ENCODE assay signal across 15 cellular contexts in genomic region chr15:62985768-62986167, GRCh38. TPM values are rescaled to one million over a fixed set of nuclear protein-coding genes. Genes with fewer than 3 reads are reported as not detected.
A peak's percentile ranks its signal among the peaks of the same experiment; 100 is the strongest.
DNase-seq lines count a peak whose midpoint lies in the region; TF ChIP-seq lines count a peak whose summit lies in the region.
"Had no signal": no experiment of that assay in that cellular context is flagged by ENCODE, and none has a peak within 500 bp of the region (broad histone marks: within the 10 kb centered on the region; RNA-seq: fewer than 3 reads in every experiment).

No MANE protein-coding gene starts in this region.

- in situ Hi-C loops in GM13977 (cut with MboI; ENCODE audit: low pct_unique_long_range_greater_than_20kb, low sequenced_read_pairs, unreplicated experiment): no loop called here

- TF ChIP-seq POLR2A in uterus (IDR thresholded peaks at IDR 0.05) (no peak), sigmoid colon (IDR thresholded peaks at IDR 0.05) (no peak)

- H3K9me3 ChIP-seq in uterus (no peaks in the 10 kb centered on the region), sigmoid colon (no peaks in the 10 kb centered on the region)
- H3K9me3 ChIP-seq: mucosa of descending colon, prostate gland had no signal

- H3K27ac ChIP-seq in uterus (peak overlapping the region in 1 of 2 donors; percentile 3), sigmoid colon (peak overlapping the region in 1 of 4 donors; percentile 7)
- H3K27ac ChIP-seq: 22Rv1, prostate gland had no signal

- H3K4me1 ChIP-seq in uterus (no peaks in the 10 kb centered on the region), sigmoid colon (peaks cover 0 to 21% (median 7%) of the 10 kb centered on the region in 4 donors)
- H3K4me1 ChIP-seq: prostate gland had no signal

- TF ChIP-seq CTCF in uterus (IDR thresholded peaks at IDR 0.05) (no peak), GM13977 (IDR thresholded peaks at IDR 0.05; ENCODE audit: extremely low read depth, insufficient read depth, missing control alignments) (no peak), sigmoid colon (IDR thresholded peaks at IDR 0.05) (no peak)

- TF ChIP-seq EP300 in sigmoid colon (IDR thresholded peaks at IDR 0.05): no peak

- H3K27me3 ChIP-seq in uterus (no peaks in the 10 kb centered on the region), sigmoid colon (no peaks in the 10 kb centered on the region)

- WGBS in sigmoid colon, 2 donors: 78 to 89% methylated on average over 6 of the region's 6 CpGs

- intact Hi-C loops in uterus (cut with DNase I; ENCODE audit: low total_unique reads): no loop called here
- intact Hi-C loops in sigmoid colon (cut with DNase I): no loop called here

- H3K4me3 ChIP-seq in uterus (no peak overlapping the region), sigmoid colon (no peak overlapping the region)
- H3K4me3 ChIP-seq: mucosa of descending colon, prostate gland had no signal

- DNase-seq in DMS 273 (lab: John Stamatoyannopoulos, UW; ENCODE audit: unreplicated experiment) (peak; percentile 21), DMS 273 treated with DMSO at 0.1 percent for 48 hours (lab: John Stamatoyannopoulos, UW) (no peak), amniotic epithelial cell (ENCODE audit: low read depth) (peak; percentile 91), islet precursor cell (peak; percentile 97), uterus (peak; percentile 47 to 55), hepatic stellate cell (ENCODE audit: low spot score) (no peak), GM13977 (ENCODE audit: low spot score) (no peak), sigmoid colon (no peak)
- DNase-seq: activated CD4-positive, CD25-positive, alpha-beta regulatory T cell; activated naive CD4-positive, alpha-beta T cell treated with anti-CD3 and anti-CD28 coated beads, Interleukin-2, amount 50 U/mL, for 16 hours; KBM-7; mucosa of descending colon; NCI-H1417 treated with DMSO at 0.1 percent for 48 hours had no signal

- no peaks in the 10 kb centered on the region for H3K36me3 ChIP-seq in uterus
- no peaks in the 10 kb centered on the region for H3K36me3 ChIP-seq in sigmoid colon
- H3K36me3 ChIP-seq: prostate gland had no signal

RNA-seq across cellular contexts. Expression of gene TPM1, which starts 56.8 kb away (rescaled TPM):
- total RNA-seq in uterus (1,000 to 10,000 TPM in 2 of 4 donors, 100 to 1,000 TPM in 2; 622 to 1,998 (median 1,003) TPM), sigmoid colon (1,000 to 10,000 TPM; 2,634 to 4,179 (median 3,850) TPM)
- polyA plus RNA-seq in sigmoid colon: 100 to 1,000 TPM; 438 to 950 (median 563) TPM

Comparison
In these comparisons a context has a peak if more than half of its experiments do, and no peak if none do; other contexts are left out.
1. DNase-seq: peak in DMS 273 (single experiment), amniotic epithelial cell (single experiment), islet precursor cell (single experiment) and uterus (2 of 2); none in DMS 273 treated with DMSO at 0.1 percent for 48 hours (single experiment), hepatic stellate cell (single experiment), GM13977 (single experiment) and sigmoid colon (single experiment).